Comparison of ENCODE assay signal across 8 cellular contexts in genomic region chr11:96411412-96411811, GRCh38. TPM values are rescaled to one million over a fixed set of nuclear protein-coding genes. Genes with fewer than 3 reads are reported as not detected.
DNase-seq lines count a peak whose midpoint lies in the region; ATAC-seq and TF ChIP-seq lines count a peak whose summit lies in the region.
"Not testable (repeated sequence)": the region's sequence is repeated elsewhere in the genome, so short reads cannot be mapped to it uniquely, and the experiment has no call there.

No MANE protein-coding gene starts in this region.

- not testable (repeated sequence) for TF ChIP-seq CTCF in endodermal cell (conservative IDR thresholded peaks at IDR 0.05); nephron progenitor cell (IDR thresholded peaks at IDR 0.05)

- not testable (repeated sequence) for ATAC-seq in activated naive CD8-positive, alpha-beta T cell treated with anti-CD3 and anti-CD28 coated beads, Interleukin-2, amount 50 U/mL, for 24 hours

- H3K9ac ChIP-seq in endodermal cell (ENCODE audit: extremely low read depth, low read length, poor library complexity, severe bottlenecking): not testable (repeated sequence)

- not testable (repeated sequence) for H3K4me1 Mint-ChIP-seq in activated naive CD8-positive, alpha-beta T cell treated with anti-CD3 and anti-CD28 coated beads, Interleukin-2, amount 50 U/mL, for 24 hours; endodermal cell; nephron progenitor cell; stimulated activated naive CD8-positive, alpha-beta T cell treated with anti-CD3 and anti-CD28 coated beads, Interleukin-15, Interleukin-2, amounts not matched to agents 100 ng/mL and 50 ng/mL, for 24 hours (ENCODE audit: low read depth)

- not testable (repeated sequence) for H3K27ac ChIP-seq in endodermal cell (ENCODE audit: low read depth, low read length)

- H3K9me3 Mint-ChIP-seq in activated naive CD8-positive, alpha-beta T cell treated with anti-CD3 and anti-CD28 coated beads, Interleukin-2, amount 50 U/mL, for 24 hours; stimulated activated naive CD8-positive, alpha-beta T cell treated with anti-CD3 and anti-CD28 coated beads, Interleukin-15, Interleukin-2, amounts not matched to agents 100 ng/mL and 50 ng/mL, for 24 hours: not testable (repeated sequence)
- H3K9me3 Mint-ChIP-seq in endodermal cell (peaks cover 13% of the 10 kb centered on the region), nephron progenitor cell (peaks cover 49% of the 10 kb centered on the region)

- not testable (repeated sequence) for H3K9me3 ChIP-seq in endodermal cell (ENCODE audit: control insufficient read depth, low read length)

- not testable (repeated sequence) for H3K27ac Mint-ChIP-seq in activated naive CD8-positive, alpha-beta T cell treated with anti-CD3 and anti-CD28 coated beads, Interleukin-2, amount 50 U/mL, for 24 hours; stimulated activated naive CD8-positive, alpha-beta T cell treated with anti-CD3 and anti-CD28 coated beads, Interleukin-15, Interleukin-2, amounts not matched to agents 100 ng/mL and 50 ng/mL, for 24 hours
- H3K27ac Mint-ChIP-seq in endodermal cell (peak overlapping the region; percentile 91), nephron progenitor cell (peak overlapping the region; percentile 51)

- H3K4me3 ChIP-seq in endodermal cell (ENCODE audit: low read length) (peak overlapping the region; percentile 59), iPS-11a (ENCODE audit: low read depth, low read length) (peak overlapping the region; percentile 35)

- DNase-seq in DMS53 treated with DMSO at 0.1 percent for 48 hours (lab: John Stamatoyannopoulos, UW; ENCODE audit: unreplicated experiment) (peak; percentile 5), NCI-H1417 (lab: John Stamatoyannopoulos, UW) (peak in 2 of 3 experiments; percentile 15 to 49), SW480 (ENCODE audit: low spot score) (peak; percentile 14)
- DNase-seq in activated naive CD8-positive, alpha-beta T cell treated with anti-CD3 and anti-CD28 coated beads, Interleukin-2, amount 50 U/mL, for 24 hours; endodermal cell; nephron progenitor cell: not testable (repeated sequence)

- H3K36me3 Mint-ChIP-seq in activated naive CD8-positive, alpha-beta T cell treated with anti-CD3 and anti-CD28 coated beads, Interleukin-2, amount 50 U/mL, for 24 hours (ENCODE audit: low read depth); endodermal cell (ENCODE audit: low read depth); stimulated activated naive CD8-positive, alpha-beta T cell treated with anti-CD3 and anti-CD28 coated beads, Interleukin-15, Interleukin-2, amounts not matched to agents 100 ng/mL and 50 ng/mL, for 24 hours (ENCODE audit: low read depth): not testable (repeated sequence)
- H3K36me3 Mint-ChIP-seq in nephron progenitor cell (ENCODE audit: low read depth): peaks cover 26% of the 10 kb centered on the region

- WGBS in endodermal cell (ENCODE audit: insufficient coverage in 1 of 2, insufficient read length in 1 of 2), 2 experiments: 55 to 75% methylated on average over 4 to 17 of the region's 18 CpGs

- not testable (repeated sequence) for H3K27me3 Mint-ChIP-seq in activated naive CD8-positive, alpha-beta T cell treated with anti-CD3 and anti-CD28 coated beads, Interleukin-2, amount 50 U/mL, for 24 hours; endodermal cell (ENCODE audit: insufficient read depth); nephron progenitor cell (ENCODE audit: low read depth, poor library complexity)
- H3K27me3 Mint-ChIP-seq in stimulated activated naive CD8-positive, alpha-beta T cell treated with anti-CD3 and anti-CD28 coated beads, Interleukin-15, Interleukin-2, amounts not matched to agents 100 ng/mL and 50 ng/mL, for 24 hours: peaks cover 21% of the 10 kb centered on the region

- not testable (repeated sequence) for H3K4me1 ChIP-seq in endodermal cell (ENCODE audit: control insufficient read depth, insufficient read depth, low read length)

- H3K36me3 ChIP-seq in endodermal cell (ENCODE audit: control insufficient read depth, insufficient read depth, low read length): not testable (repeated sequence)

- peak overlapping the region; percentile 57 for H3K4me3 Mint-ChIP-seq in activated naive CD8-positive, alpha-beta T cell treated with anti-CD3 and anti-CD28 coated beads, Interleukin-2, amount 50 U/mL, for 24 hours
- H3K4me3 Mint-ChIP-seq in endodermal cell (peak overlapping the region; percentile 64), nephron progenitor cell (peak overlapping the region; percentile 81)
- H3K4me3 Mint-ChIP-seq in stimulated activated naive CD8-positive, alpha-beta T cell treated with anti-CD3 and anti-CD28 coated beads, Interleukin-15, Interleukin-2, amounts not matched to agents 100 ng/mL and 50 ng/mL, for 24 hours: peak overlapping the region; percentile 60

- H3K27me3 ChIP-seq in endodermal cell (ENCODE audit: control insufficient read depth, insufficient read depth, low read length, poor library complexity, severe bottlenecking): not testable (repeated sequence)

RNA-seq across cellular contexts. Expression of gene JRKL, which starts 21.6 kb away (rescaled TPM):
- total RNA-seq in endodermal cell: 1 to 10 TPM; 6.2 to 8.4 TPM
- polyA plus RNA-seq in endodermal cell (2013, experiment 1 of 2): 10.2 TPM
- polyA plus RNA-seq in endodermal cell (2013, experiment 2 of 2): 9.9 TPM

RNA-seq across cellular contexts. Expression of gene CCDC82, which starts 21.7 kb away (rescaled TPM):
- 10 to 100 TPM; 16.3 to 25.7 TPM for total RNA-seq in endodermal cell
- 37.8 TPM for polyA plus RNA-seq in endodermal cell (2013, experiment 1 of 2)
- 40.4 TPM for polyA plus RNA-seq in endodermal cell (2013, experiment 2 of 2)
